Comparison of ENCODE assay signal across 1 cellular context in the genomic region with DNA sequence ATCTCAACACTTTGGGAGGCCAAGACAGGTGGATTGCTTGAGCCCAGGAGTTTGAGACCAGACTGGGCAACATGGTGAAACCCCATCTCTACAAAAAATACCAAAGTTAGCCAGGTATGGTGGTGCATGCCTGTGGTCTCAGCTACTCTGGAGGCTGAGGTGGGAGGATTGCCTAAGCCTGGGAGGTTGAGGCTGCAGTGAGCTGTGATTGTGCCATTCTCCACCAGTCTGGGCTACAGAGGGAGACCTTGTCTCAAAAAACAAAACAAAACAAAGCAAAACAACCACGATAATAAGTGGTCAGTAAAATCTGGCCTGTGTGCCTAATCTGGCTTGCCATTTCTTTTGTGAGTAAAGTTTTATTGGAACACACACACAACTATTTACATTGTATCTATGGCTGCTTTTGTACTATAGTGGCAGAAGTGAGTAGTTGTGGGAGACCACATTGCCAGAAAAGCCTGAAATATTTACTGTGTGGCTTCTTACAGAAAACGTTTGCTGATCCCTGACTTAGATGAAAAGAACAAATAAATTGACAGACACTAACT.
TF ChIP-seq lines count a peak whose summit lies in the region.

No MANE protein-coding gene starts in this region.

TF ChIP-seq in K562, 482 proteins besides CTCF, POLR2A, EP300 and RAD21 (continued from another document):
- TF ChIP-seq, protein P1, sequence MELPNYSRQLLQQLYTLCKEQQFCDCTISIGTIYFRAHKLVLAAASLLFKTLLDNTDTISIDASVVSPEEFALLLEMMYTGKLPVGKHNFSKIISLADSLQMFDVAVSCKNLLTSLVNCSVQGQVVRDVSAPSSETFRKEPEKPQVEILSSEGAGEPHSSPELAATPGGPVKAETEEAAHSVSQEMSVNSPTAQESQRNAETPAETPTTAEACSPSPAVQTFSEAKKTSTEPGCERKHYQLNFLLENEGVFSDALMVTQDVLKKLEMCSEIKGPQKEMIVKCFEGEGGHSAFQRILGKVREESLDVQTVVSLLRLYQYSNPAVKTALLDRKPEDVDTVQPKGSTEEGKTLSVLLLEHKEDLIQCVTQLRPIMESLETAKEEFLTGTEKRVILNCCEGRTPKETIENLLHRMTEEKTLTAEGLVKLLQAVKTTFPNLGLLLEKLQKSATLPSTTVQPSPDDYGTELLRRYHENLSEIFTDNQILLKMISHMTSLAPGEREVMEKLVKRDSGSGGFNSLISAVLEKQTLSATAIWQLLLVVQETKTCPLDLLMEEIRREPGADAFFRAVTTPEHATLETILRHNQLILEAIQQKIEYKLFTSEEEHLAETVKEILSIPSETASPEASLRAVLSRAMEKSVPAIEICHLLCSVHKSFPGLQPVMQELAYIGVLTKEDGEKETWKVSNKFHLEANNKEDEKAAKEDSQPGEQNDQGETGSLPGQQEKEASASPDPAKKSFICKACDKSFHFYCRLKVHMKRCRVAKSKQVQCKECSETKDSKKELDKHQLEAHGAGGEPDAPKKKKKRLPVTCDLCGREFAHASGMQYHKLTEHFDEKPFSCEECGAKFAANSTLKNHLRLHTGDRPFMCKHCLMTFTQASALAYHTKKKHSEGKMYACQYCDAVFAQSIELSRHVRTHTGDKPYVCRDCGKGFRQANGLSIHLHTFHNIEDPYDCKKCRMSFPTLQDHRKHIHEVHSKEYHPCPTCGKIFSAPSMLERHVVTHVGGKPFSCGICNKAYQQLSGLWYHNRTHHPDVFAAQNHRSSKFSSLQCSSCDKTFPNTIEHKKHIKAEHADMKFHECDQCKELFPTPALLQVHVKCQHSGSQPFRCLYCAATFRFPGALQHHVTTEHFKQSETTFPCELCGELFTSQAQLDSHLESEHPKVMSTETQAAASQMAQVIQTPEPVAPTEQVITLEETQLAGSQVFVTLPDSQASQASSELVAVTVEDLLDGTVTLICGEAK (IDR thresholded peaks at IDR 0.05) = peak; percentile 86
- TF ChIP-seq, protein P1 (CRISPR knock-in tag; IDR thresholded peaks at IDR 0.05) = peak; percentile 66; the same call in 1 of the 2 replicates
- TF ChIP-seq, protein P2, sequence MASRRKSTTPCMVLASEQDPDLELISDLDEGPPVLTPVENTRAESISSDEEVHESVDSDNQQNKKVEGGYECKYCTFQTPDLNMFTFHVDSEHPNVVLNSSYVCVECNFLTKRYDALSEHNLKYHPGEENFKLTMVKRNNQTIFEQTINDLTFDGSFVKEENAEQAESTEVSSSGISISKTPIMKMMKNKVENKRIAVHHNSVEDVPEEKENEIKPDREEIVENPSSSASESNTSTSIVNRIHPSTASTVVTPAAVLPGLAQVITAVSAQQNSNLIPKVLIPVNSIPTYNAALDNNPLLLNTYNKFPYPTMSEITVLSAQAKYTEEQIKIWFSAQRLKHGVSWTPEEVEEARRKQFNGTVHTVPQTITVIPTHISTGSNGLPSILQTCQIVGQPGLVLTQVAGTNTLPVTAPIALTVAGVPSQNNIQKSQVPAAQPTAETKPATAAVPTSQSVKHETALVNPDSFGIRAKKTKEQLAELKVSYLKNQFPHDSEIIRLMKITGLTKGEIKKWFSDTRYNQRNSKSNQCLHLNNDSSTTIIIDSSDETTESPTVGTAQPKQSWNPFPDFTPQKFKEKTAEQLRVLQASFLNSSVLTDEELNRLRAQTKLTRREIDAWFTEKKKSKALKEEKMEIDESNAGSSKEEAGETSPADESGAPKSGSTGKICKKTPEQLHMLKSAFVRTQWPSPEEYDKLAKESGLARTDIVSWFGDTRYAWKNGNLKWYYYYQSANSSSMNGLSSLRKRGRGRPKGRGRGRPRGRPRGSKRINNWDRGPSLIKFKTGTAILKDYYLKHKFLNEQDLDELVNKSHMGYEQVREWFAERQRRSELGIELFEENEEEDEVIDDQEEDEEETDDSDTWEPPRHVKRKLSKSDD (conservative IDR thresholded peaks at IDR 0.05; ENCODE audit: low read length) = no peak
- no peak for TF ChIP-seq ZZZ3 (IDR thresholded peaks at IDR 0.05)
- TF ChIP-seq COPS2 (conservative IDR thresholded peaks at IDR 0.05) = no peak
- TF ChIP-seq ZNF609 (CRISPR knock-in tag; IDR thresholded peaks at IDR 0.05; ENCODE audit: borderline replicate concordance) = no peak
- TF ChIP-seq UBTF (IDR thresholded peaks at IDR 0.05; ENCODE audit: borderline replicate concordance in 1 of 2, low read depth in 2 of 2, low read length in 2 of 2) = no peak
- no peak for TF ChIP-seq SIN3A (IDR thresholded peaks at IDR 0.05; ENCODE audit: borderline replicate concordance in 2 of 2, control insufficient read depth in 1 of 2, low read depth in 2 of 2, low read length in 2 of 2)
